In genomic region chr10:11988924-11989323, GRCh38 we compare ENCODE assay signal across 30 cellular contexts.
"Had no signal": no experiment of that assay in that cellular context is flagged by ENCODE, and none has a peak within 500 bp of the region (broad histone marks: within the 10 kb centered on the region; RNA-seq: fewer than 3 reads in every experiment).

No MANE protein-coding gene starts in this region.

- H3K9me3 Mint-ChIP-seq: activated CD4-positive, alpha-beta memory T cell treated with anti-CD3 and anti-CD28 coated beads, Interleukin-2, amount 10 ng/mL, durations not matched to agents 7 days and 5 days; activated CD4-positive, alpha-beta T cell treated with anti-CD3 and anti-CD28 coated beads, Interleukin-2, amount 10 ng/mL, durations not matched to agents 7 days and 5 days; activated naive CD4-positive, alpha-beta T cell treated with anti-CD3 and anti-CD28 coated beads, Interleukin-2, amount 50 U/mL, for 24 hours; activated T-cell treated with anti-CD3 and anti-CD28 coated beads, Interleukin-2, amount 50 U/mL, for 4 hours; activated T-helper 2 cell treated with anti-CD3 and anti-CD28 coated beads, Interferon-gamma antibody, Interleukin-2, Interleukin-4, amounts not matched to agents 10 μg/mL and 5 μg/mL and 100 μg/mL, durations not matched to agents 14 hours and 24 hours and 36 hours; mesothelial cell of epicardium; naive thymus-derived CD4-positive, alpha-beta T cell; neural crest cell; stimulated activated memory B cell treated with anti-CD40 and anti-IgM and Interleukin-4, amounts not matched to agents 10 μg/mL and 1 μg/mL and 100 μg/mL, for 72 hours; WTC11 had no signal

- H3K4me3 Mint-ChIP-seq: activated CD4-positive, alpha-beta memory T cell treated with anti-CD3 and anti-CD28 coated beads, Interleukin-2, amount 10 ng/mL, durations not matched to agents 7 days and 5 days; activated CD4-positive, alpha-beta T cell treated with anti-CD3 and anti-CD28 coated beads, Interleukin-2, amount 10 ng/mL, durations not matched to agents 7 days and 5 days; activated naive CD4-positive, alpha-beta T cell treated with anti-CD3 and anti-CD28 coated beads, Interleukin-2, amount 50 U/mL, for 24 hours; activated T-cell treated with anti-CD3 and anti-CD28 coated beads, Interleukin-2, amount 50 U/mL, for 4 hours; mesothelial cell of epicardium; naive thymus-derived CD4-positive, alpha-beta T cell; neural crest cell; stimulated activated memory B cell treated with anti-CD40 and anti-IgM and Interleukin-4, amounts not matched to agents 10 μg/mL and 1 μg/mL and 100 μg/mL, for 72 hours; WTC11 had no signal

- H3K4me3 ChIP-seq: coronary artery, dorsolateral prefrontal cortex, gastrocnemius medialis, skin epidermis, stomach, thyroid gland, upper lobe of right lung had no signal

- H3K9me3 ChIP-seq: gastrocnemius medialis, stomach, thyroid gland, upper lobe of right lung had no signal

- H3K27me3 ChIP-seq: dorsolateral prefrontal cortex, gastrocnemius medialis, stomach, thyroid gland, upper lobe of right lung had no signal

- DNase-seq: activated CD4-positive, alpha-beta memory T cell treated with anti-CD3 and anti-CD28 coated beads, Interleukin-2, amount 10 ng/mL, durations not matched to agents 7 days and 5 days; activated CD4-positive, alpha-beta T cell treated with anti-CD3 and anti-CD28 coated beads for 1 hour; activated CD4-positive, alpha-beta T cell treated with anti-CD3 and anti-CD28 coated beads, Interleukin-2, amount 10 ng/mL, durations not matched to agents 7 days and 5 days; activated CD8-positive, alpha-beta memory T cell treated with anti-CD3 and anti-CD28 coated beads, Interleukin-2, amount 50 U/mL, for 48 hours; activated T-cell treated with anti-CD3 and anti-CD28 coated beads, Interleukin-2, amount 50 U/mL, for 4 hours; anterior cingulate cortex; cerebellar nuclear complex; dorsolateral prefrontal cortex; effector memory CD4-positive, alpha-beta T cell; erythroblast; gastrocnemius medialis; glutamatergic neuron; naive thymus-derived CD4-positive, alpha-beta T cell; occipital lobe; stimulated activated CD4-positive, alpha-beta T cell treated with anti-CD3 and anti-CD28 coated beads, Interleukin-12 subunit alpha, Interleukin-12 subunit beta, amount 100 ng/mL, for 4 hours; stimulated activated CD4-positive, alpha-beta T cell treated with anti-CD3 and anti-CD28 coated beads, Interleukin-4, amount 100 ng/mL, for 1 hour; stomach; T-helper 2 cell; thyroid gland; upper lobe of right lung had no signal

- ATAC-seq: activated T-cell treated with anti-CD3 and anti-CD28 coated beads, Interleukin-2, amount 50 U/mL, for 4 hours; gastrocnemius medialis; naive thymus-derived CD4-positive, alpha-beta T cell; sciatic nerve; stimulated activated memory B cell treated with anti-CD40 and anti-IgM and Interleukin-4, amounts not matched to agents 10 μg/mL and 1 μg/mL and 100 μg/mL, for 72 hours; upper lobe of right lung; WTC11 had no signal

- H3K36me3 ChIP-seq: thyroid gland had no signal

- H3K4me1 ChIP-seq: thyroid gland had no signal

- FAIRE-seq: islet of Langerhans had no signal

- H3K27ac ChIP-seq: coronary artery, dorsolateral prefrontal cortex, gastrocnemius medialis, skin epidermis, stomach, thyroid gland, upper lobe of right lung had no signal

- H3K27ac Mint-ChIP-seq: activated CD4-positive, alpha-beta memory T cell treated with anti-CD3 and anti-CD28 coated beads, Interleukin-2, amount 10 ng/mL, durations not matched to agents 7 days and 5 days; activated CD4-positive, alpha-beta T cell treated with anti-CD3 and anti-CD28 coated beads, Interleukin-2, amount 10 ng/mL, durations not matched to agents 7 days and 5 days; activated naive CD4-positive, alpha-beta T cell treated with anti-CD3 and anti-CD28 coated beads, Interleukin-2, amount 50 U/mL, for 24 hours; activated T-helper 2 cell treated with anti-CD3 and anti-CD28 coated beads, Interferon-gamma antibody, Interleukin-2, Interleukin-4, amounts not matched to agents 10 μg/mL and 5 μg/mL and 100 μg/mL, durations not matched to agents 14 hours and 24 hours and 36 hours; stimulated activated memory B cell treated with anti-CD40 and anti-IgM and Interleukin-4, amounts not matched to agents 10 μg/mL and 1 μg/mL and 100 μg/mL, for 72 hours; WTC11 had no signal

- H3K4me1 Mint-ChIP-seq: WTC11 had no signal

- H3K27me3 Mint-ChIP-seq: activated CD4-positive, alpha-beta memory T cell treated with anti-CD3 and anti-CD28 coated beads, Interleukin-2, amount 10 ng/mL, durations not matched to agents 7 days and 5 days; activated CD4-positive, alpha-beta T cell treated with anti-CD3 and anti-CD28 coated beads, Interleukin-2, amount 10 ng/mL, durations not matched to agents 7 days and 5 days; activated naive CD4-positive, alpha-beta T cell treated with anti-CD3 and anti-CD28 coated beads, Interleukin-2, amount 50 U/mL, for 24 hours; naive thymus-derived CD4-positive, alpha-beta T cell; stimulated activated memory B cell treated with anti-CD40 and anti-IgM and Interleukin-4, amounts not matched to agents 10 μg/mL and 1 μg/mL and 100 μg/mL, for 72 hours had no signal
